Comparison of ENCODE assay signal across 8 cellular contexts in the genomic region with DNA sequence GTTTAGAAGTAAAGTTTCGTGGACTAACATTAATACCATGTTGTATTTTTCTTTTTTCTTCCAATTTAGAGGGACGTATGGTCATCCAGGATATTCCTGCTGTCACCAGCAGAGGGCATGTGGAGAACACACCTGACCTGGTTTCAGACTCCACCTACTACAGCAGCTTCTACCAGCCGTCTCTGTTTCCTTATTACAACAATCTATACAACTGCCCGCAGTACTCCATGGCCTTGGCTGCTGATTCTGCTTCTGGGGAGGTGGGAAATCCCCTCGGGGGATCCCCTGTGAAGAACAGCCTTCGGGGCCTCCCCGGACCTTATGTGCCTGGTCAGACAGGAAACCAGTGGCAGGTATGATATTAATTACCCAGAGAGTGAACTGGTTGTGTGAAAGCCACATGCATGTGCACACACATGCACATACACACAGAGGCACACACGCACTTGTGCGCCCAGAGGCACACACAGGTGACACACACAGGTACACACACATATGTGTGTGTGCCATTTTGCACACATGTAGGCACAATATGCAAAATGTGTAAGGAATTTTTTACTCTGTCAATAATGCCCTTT. TPM values are rescaled to one million over a fixed set of nuclear protein-coding genes. Genes with fewer than 3 reads are reported as not detected.
DNase-seq lines count a peak whose midpoint lies in the region; ATAC-seq, FAIRE-seq and TF ChIP-seq lines count a peak whose summit lies in the region.

No MANE protein-coding gene starts in this region.

- peak overlapping the region; percentile 28; the same call in 1 of the 2 replicates for H3K4me2 ChIP-seq in GM12878 (ENCODE audit: control insufficient read depth, insufficient read depth)

- intact Hi-C loops in GM12878 (cut with micrococcal nuclease; ENCODE audit: unreplicated experiment): loop anchor here (1.0 to 10.0 kb wide), 7 partner anchors 35 to 981 kb away; no protein-coding TSS in a partner anchor

- H3K4me3 ChIP-seq in GM12878: no peak overlapping the region

- RAD21 ChIA-PET in GM12878 (lab: Charles Lee; ENCODE audit: unreplicated experiment): interaction anchor here (0.7 to 5.0 kb wide), 16 partner anchors 9 to 119 kb away, joined by 3 to 43 read pairs (median 4); no protein-coding TSS in a partner anchor

- in situ Hi-C loops in GM12878 (cut with MboI): loop anchor here (5.0 kb wide), 2 partner anchors 108 to 282 kb away; no protein-coding TSS in a partner anchor

- no peaks in the 10 kb centered on the region for H3K36me3 ChIP-seq in GM12878 (ENCODE audit: control insufficient read depth in 2 of 2, insufficient read depth in 2 of 2, low read length in 1 of 2)

- H3K27ac ChIP-seq in GM12878 (ENCODE audit: control insufficient read depth, insufficient read depth): no peak overlapping the region

- no peaks in the 10 kb centered on the region for H3K79me2 ChIP-seq in GM12878 (ENCODE audit: control insufficient read depth, insufficient read depth, low read length)

- ATAC-seq in GM18498 (IDR thresholded peaks at IDR 0.05; ENCODE audit: unreplicated experiment) (peak; percentile 99), HG02840 (IDR thresholded peaks at IDR 0.05; ENCODE audit: low FRiP score, unreplicated experiment) (peak; percentile 100), GM12878 (peak; percentile 99)

- H4K20me1 ChIP-seq in GM12878 (ENCODE audit: control insufficient read depth, insufficient read depth): no peaks in the 10 kb centered on the region

- peak; percentile 76 to 96 (median 84); a peak in 5 of 6 replicates for TF ChIP-seq CTCF in GM12878 (IDR thresholded peaks at IDR 0.05 in 2 of 3, conservative IDR thresholded peaks at IDR 0.05 in 1 of 3; ENCODE audit: control insufficient read depth in 2 of 3, extremely low read depth in 1 of 3, insufficient read depth in 1 of 3, low read depth in 3 of 3, low read length in 3 of 3)

- DNase-seq in A172 (ENCODE audit: low spot score) (peak; percentile 74), NCI-H146 (lab: John Stamatoyannopoulos, UW) (peak; percentile 22), T-helper 22 cell (ENCODE audit: low read depth) (peak; percentile 6), GM12878 (ENCODE audit: low read depth, low spot score) (peak; percentile 91)
- peak; percentile 20 for DNase-seq in stimulated activated CD4-positive, alpha-beta T cell treated with anti-CD3 and anti-CD28 coated beads, Interleukin-2, amount 100 ng/mL, for 4 hours (ENCODE audit: low read depth)

- TF ChIP-seq POLR2A in GM12878 (IDR thresholded peaks at IDR 0.05; ENCODE audit: low read depth, low read length): no peak

- FAIRE-seq in GM12878 (lab: Jason Lieb, UNC) (peak; percentile 98), islet of Langerhans (lab: Jason Lieb, UNC) (peak; percentile 98)

- no peak overlapping the region for H3K9ac ChIP-seq in GM12878 (ENCODE audit: control insufficient read depth, insufficient read depth, low read length)

- no peaks in the 10 kb centered on the region for H3K27me3 ChIP-seq in GM12878 (replicated peaks in 1 of 2; ENCODE audit: control insufficient read depth in 2 of 2, insufficient read depth in 2 of 2, low read length in 1 of 2)

- WGBS in GM12878 (ENCODE audit: insufficient coverage, insufficient replicate concordance, low lambda C conversion rate, missing lambda C conversion rate): 3% methylated on average over 9 of the region's 9 CpGs

- peak; percentile 89 for TF ChIP-seq RAD21 in GM12878 (IDR thresholded peaks at IDR 0.05; ENCODE audit: insufficient read depth, low read depth, low read length)

- no TSS peak for BruUV-seq in GM12878 (replicated peaks; lab: Mats Ljungman, UMichigan)

- H3K9me3 ChIP-seq in GM12878 (replicated peaks; ENCODE audit: control insufficient read depth, insufficient read depth, low read length): no peaks in the 10 kb centered on the region

- peak overlapping the region; percentile 51 for H2AFZ ChIP-seq in GM12878 (ENCODE audit: control insufficient read depth, low read depth, low read length)

- SMC1A ChIA-PET in GM12878 (lab: Charles Lee; ENCODE audit: uncharacterized antibody, unreplicated experiment): interaction anchor here (0.7 to 8.4 kb wide), 14 partner anchors 9 to 507 kb away, joined by 3 to 92 read pairs (median 6); no protein-coding TSS in a partner anchor

- H3K4me1 ChIP-seq in GM12878 (ENCODE audit: control insufficient read depth, insufficient read depth, low read length): peaks cover 11% of the 10 kb centered on the region

- CTCF ChIA-PET in GM12878 (lab: Yijun Ruan, JAX): interaction anchor here (0.7 to 12.8 kb wide), 20 partner anchors 8 to 281 kb away, joined by 3 to 153 read pairs (median 4); no protein-coding TSS in a partner anchor

- peak; percentile 86 to 92; a peak in 3 of 4 replicates for TF ChIP-seq EP300 in GM12878 (IDR thresholded peaks at IDR 0.05; ENCODE audit: borderline replicate concordance in 1 of 2, control insufficient read depth in 1 of 2, low read depth in 2 of 2, low read length in 2 of 2)

- POLR2A ChIA-PET in GM12878 (lab: Charles Lee): interaction anchor here (0.7 to 2.1 kb wide), 4 partner anchors 16 to 217 kb away, joined by 3 to 4 read pairs (median 3); no protein-coding TSS in a partner anchor

TF ChIP-seq in GM12878, 131 proteins besides CTCF, POLR2A, EP300 and RAD21 (continues in another document):
- TF ChIP-seq, protein P1, sequence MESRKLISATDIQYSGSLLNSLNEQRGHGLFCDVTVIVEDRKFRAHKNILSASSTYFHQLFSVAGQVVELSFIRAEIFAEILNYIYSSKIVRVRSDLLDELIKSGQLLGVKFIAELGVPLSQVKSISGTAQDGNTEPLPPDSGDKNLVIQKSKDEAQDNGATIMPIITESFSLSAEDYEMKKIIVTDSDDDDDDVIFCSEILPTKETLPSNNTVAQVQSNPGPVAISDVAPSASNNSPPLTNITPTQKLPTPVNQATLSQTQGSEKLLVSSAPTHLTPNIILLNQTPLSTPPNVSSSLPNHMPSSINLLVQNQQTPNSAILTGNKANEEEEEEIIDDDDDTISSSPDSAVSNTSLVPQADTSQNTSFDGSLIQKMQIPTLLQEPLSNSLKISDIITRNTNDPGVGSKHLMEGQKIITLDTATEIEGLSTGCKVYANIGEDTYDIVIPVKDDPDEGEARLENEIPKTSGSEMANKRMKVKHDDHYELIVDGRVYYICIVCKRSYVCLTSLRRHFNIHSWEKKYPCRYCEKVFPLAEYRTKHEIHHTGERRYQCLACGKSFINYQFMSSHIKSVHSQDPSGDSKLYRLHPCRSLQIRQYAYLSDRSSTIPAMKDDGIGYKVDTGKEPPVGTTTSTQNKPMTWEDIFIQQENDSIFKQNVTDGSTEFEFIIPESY (IDR thresholded peaks at IDR 0.05): no peak
- TF ChIP-seq TCF7 (IDR thresholded peaks at IDR 0.05; ENCODE audit: borderline replicate concordance) (no peak), SUZ12 (IDR thresholded peaks at IDR 0.05; ENCODE audit: unreplicated experiment) (no peak), GABPA (IDR thresholded peaks at IDR 0.05; ENCODE audit: low read depth) (no peak), BRCA1 (IDR thresholded peaks at IDR 0.05; ENCODE audit: low read depth, low read length) (no peak), ZNF384 (IDR thresholded peaks at IDR 0.05; ENCODE audit: borderline replicate concordance, low read depth, low read length) (no peak), YY1 (IDR thresholded peaks at IDR 0.05; ENCODE audit: low read depth, low read length) (no peak; the same call in none of the 2 replicates), ZBED1 (IDR thresholded peaks at IDR 0.05; ENCODE audit: borderline replicate concordance) (peak; percentile 70; the same call in 1 of the 2 replicates), FOS (IDR thresholded peaks at IDR 0.05; ENCODE audit: borderline replicate concordance, extremely low read depth, insufficient read length) (no peak), RUNX3 (IDR thresholded peaks at IDR 0.05; ENCODE audit: low read length) (peak; percentile 84), NFIC (IDR thresholded peaks at IDR 0.05; ENCODE audit: low read depth, low read length) (peak; percentile 77), MXI1 (IDR thresholded peaks at IDR 0.05; ENCODE audit: low read depth, low read length) (peak; percentile 89)
- TF ChIP-seq, protein P2, sequence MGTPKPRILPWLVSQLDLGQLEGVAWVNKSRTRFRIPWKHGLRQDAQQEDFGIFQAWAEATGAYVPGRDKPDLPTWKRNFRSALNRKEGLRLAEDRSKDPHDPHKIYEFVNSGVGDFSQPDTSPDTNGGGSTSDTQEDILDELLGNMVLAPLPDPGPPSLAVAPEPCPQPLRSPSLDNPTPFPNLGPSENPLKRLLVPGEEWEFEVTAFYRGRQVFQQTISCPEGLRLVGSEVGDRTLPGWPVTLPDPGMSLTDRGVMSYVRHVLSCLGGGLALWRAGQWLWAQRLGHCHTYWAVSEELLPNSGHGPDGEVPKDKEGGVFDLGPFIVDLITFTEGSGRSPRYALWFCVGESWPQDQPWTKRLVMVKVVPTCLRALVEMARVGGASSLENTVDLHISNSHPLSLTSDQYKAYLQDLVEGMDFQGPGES (IDR thresholded peaks at IDR 0.05): no peak

RNA-seq across cellular contexts. Expression of a gene that starts 52.4 kb away (rescaled TPM):
- 0.46 and 0.78 TPM in 2 replicates for total RNA-seq in A172 (2014; rRNA removed; shearing (Covaris generic))
- total RNA-seq in GM12878 (2013; cell fraction: nucleolus; rRNA removed): not detected in 2 replicates
- total RNA-seq in GM12878 (2014; rRNA removed) (0.23 and 0.54 TPM in 2 replicates), GM12878 (2014; rRNA removed; fragmentation: Illumina TruSeq; extraction: Trizol) (0.18 and 0.40 TPM in 2 replicates), GM12878 (2021) (0.18 and 0.29 TPM in 2 replicates)
- polyA plus RNA-seq in GM12878 (2011; ENCODE audit: low read depth): not detected
- polyA plus RNA-seq in GM12878 (2011; rRNA removed) (1.9 and 2.4 TPM in 2 replicates), GM12878 (2014; fragmentation: Illumina TruSeq; extraction: Trizol) (0.16 TPM in 1 of 2 replicates, not detected in the other), GM12878 (2014; fragmentation: Nextera tagmentation; extraction: Ambion mirVana) (under 1 TPM; 0.16 to 0.42 TPM), GM12878 (2014; rRNA removed) (0.06 and 0.51 TPM in 2 replicates), GM12878 (2016; fragmentation: Nextera tagmentation; extraction: Ambion mirVana) (under 1 TPM; 0.25 to 0.26 TPM)
- 1.8 and 2.4 TPM in 2 replicates for polyA plus RNA-seq in GM12878 (2011; cell fraction: cytosol; rRNA removed)
- 1.2 TPM in 2 replicates for polyA plus RNA-seq in GM12878 (2011; cell fraction: nucleus; rRNA removed)
- polyA plus RNA-seq in GM12878 (2012): 0.04 TPM in 1 of 2 replicates, not detected in the other
- polyA minus RNA-seq in GM12878 (2011; rRNA and poly(A)+ RNA removed): 2.4 and 3.5 TPM in 2 replicates
- polyA minus RNA-seq in GM12878 (2011; cell fraction: cytosol; rRNA and poly(A)+ RNA removed): 0.67 and 0.73 TPM in 2 replicates
- polyA minus RNA-seq in GM12878 (2011; cell fraction: nucleus; rRNA and poly(A)+ RNA removed): 0.85 and 1.8 TPM in 2 replicates

Comparison
In these comparisons a context has a peak if more than half of its experiments do, and no peak if none do; other contexts are left out.
1. DNase-seq: peak in every context shown above with its lines; median percentile 91 in GM12878; 74 in A172; 22 in NCI-H146; 20 in stimulated activated CD4-positive, alpha-beta T cell treated with anti-CD3 and anti-CD28 coated beads, Interleukin-2, amount 100 ng/mL, for 4 hours; 6 in T-helper 22 cell.